ENCODE assay signal across 9 cellular contexts in the genomic region with DNA sequence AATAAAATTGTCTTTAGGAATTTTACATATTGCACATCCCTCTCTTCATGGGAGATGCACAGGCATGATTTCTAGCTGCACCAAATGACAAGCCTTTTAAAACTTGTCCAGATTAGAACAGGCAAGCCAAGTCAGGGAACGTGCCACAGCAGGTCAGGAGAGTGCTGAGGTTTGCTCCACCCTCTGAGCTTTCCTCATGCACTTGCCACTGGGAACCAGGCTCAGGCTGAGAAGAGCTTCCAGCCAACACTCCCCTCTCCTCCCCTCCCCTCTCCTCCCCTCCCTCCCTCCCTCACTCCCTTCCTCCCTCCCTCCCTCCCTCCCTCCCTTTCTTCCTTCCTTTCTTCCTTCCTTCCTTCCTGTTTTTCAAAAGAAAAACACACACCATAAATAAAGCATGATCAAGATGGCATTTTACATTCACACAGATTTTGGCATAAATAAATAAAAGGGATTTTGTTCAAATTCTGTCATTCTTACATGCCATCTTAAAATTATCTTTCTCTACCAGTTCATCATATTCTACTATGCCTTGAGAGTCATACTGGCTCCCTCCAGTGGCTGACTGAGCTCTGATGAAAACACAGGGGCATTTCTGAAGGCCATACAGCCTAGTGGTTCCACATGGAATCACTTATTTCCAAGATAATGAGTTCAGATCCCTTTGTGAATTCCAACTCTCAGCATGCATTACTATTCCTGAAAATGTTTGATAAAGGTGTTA.
DNase-seq lines count a peak whose midpoint lies in the region; ATAC-seq, FAIRE-seq and TF ChIP-seq lines count a peak whose summit lies in the region.
"Had no signal": no experiment of that assay in that cellular context is flagged by ENCODE, and none has a peak within 500 bp of the region (broad histone marks: within the 10 kb centered on the region; RNA-seq: fewer than 3 reads in every experiment).

No MANE protein-coding gene starts in this region.

- intact Hi-C loops in natural killer cell (cut with micrococcal nuclease) (no loop called here), kidney (cut with DNase I) (no loop called here)

- no peaks in the 10 kb centered on the region for H3K27me3 ChIP-seq in upper lobe of left lung

- H3K4me3 Mint-ChIP-seq in natural killer cell, result no peak overlapping the region
- H3K4me3 Mint-ChIP-seq in natural killer cell treated with Interleukin-12 subunit alpha and Interleukin-12 subunit beta and Interleukin-15 and Interleukin-18, amount 100 ng/mL, for 72 hours, result no peak overlapping the region
- H3K4me3 Mint-ChIP-seq in brain, result no peak overlapping the region

- TF ChIP-seq POLR2A in upper lobe of left lung (IDR thresholded peaks at IDR 0.05), result no peak

- no peak overlapping the region for H3K9ac ChIP-seq in kidney (ENCODE audit: low read length in 2 of 2)

- FAIRE-seq in kidney (lab: Jason Lieb, UNC), result no peak
- FAIRE-seq: endometrium had no signal

- H3K27ac Mint-ChIP-seq in natural killer cell, result no peak overlapping the region
- no peak overlapping the region for H3K27ac Mint-ChIP-seq in natural killer cell treated with Interleukin-12 subunit alpha and Interleukin-12 subunit beta and Interleukin-15 and Interleukin-18, amount 100 ng/mL, for 72 hours
- peak overlapping the region in 1 of 5 experiments; percentile 61 for H3K27ac Mint-ChIP-seq in brain

- H3K27ac ChIP-seq in kidney (ENCODE audit: low read depth in 2 of 2, low read length in 2 of 2) (no peak overlapping the region), upper lobe of left lung (no peak overlapping the region)

- TF ChIP-seq EP300 in upper lobe of left lung (IDR thresholded peaks at IDR 0.05), result no peak

- H3K4me1 ChIP-seq in kidney (ENCODE audit: control insufficient read depth in 1 of 2, insufficient read depth in 1 of 2, low read depth in 1 of 2, low read length in 2 of 2) (no peaks in the 10 kb centered on the region), upper lobe of left lung (no peaks in the 10 kb centered on the region)

- no peak overlapping the region for H3K4me3 ChIP-seq in kidney (ENCODE audit: low read length in 2 of 2)
- no peak overlapping the region for H3K4me3 ChIP-seq in upper lobe of left lung

- no peaks in the 10 kb centered on the region for H3K36me3 Mint-ChIP-seq in natural killer cell
- no peaks in the 10 kb centered on the region for H3K36me3 Mint-ChIP-seq in natural killer cell treated with Interleukin-12 subunit alpha and Interleukin-12 subunit beta and Interleukin-15 and Interleukin-18, amount 100 ng/mL, for 72 hours
- no peaks in the 10 kb centered on the region for H3K36me3 Mint-ChIP-seq in brain

- no peak for DNase-seq in natural killer cell
- DNase-seq in natural killer cell treated with Interleukin-12 subunit alpha and Interleukin-12 subunit beta and Interleukin-15 and Interleukin-18, amount 100 ng/mL, for 72 hours (ENCODE audit: low spot score), result no peak
- peak; percentile 53 for DNase-seq in NCI-H510A (lab: John Stamatoyannopoulos, UW)
- DNase-seq in kidney, result no peak
- DNase-seq in upper lobe of left lung, result peak in 1 of 2 donors; percentile 33
- no peak for DNase-seq in DMS79 treated with DMSO at 0.1 percent for 48 hours (lab: John Stamatoyannopoulos, UW)

- H3K4me1 Mint-ChIP-seq in natural killer cell (no peaks in the 10 kb centered on the region), brain (peaks cover 36% of the 10 kb centered on the region)
- no peaks in the 10 kb centered on the region for H3K4me1 Mint-ChIP-seq in natural killer cell treated with Interleukin-12 subunit alpha and Interleukin-12 subunit beta and Interleukin-15 and Interleukin-18, amount 100 ng/mL, for 72 hours (ENCODE audit: low read depth in 2 of 2)

- H3K9me3 Mint-ChIP-seq in natural killer cell (no peaks in the 10 kb centered on the region), brain (no peaks in the 10 kb centered on the region)
- no peaks in the 10 kb centered on the region for H3K9me3 Mint-ChIP-seq in natural killer cell treated with Interleukin-12 subunit alpha and Interleukin-12 subunit beta and Interleukin-15 and Interleukin-18, amount 100 ng/mL, for 72 hours

- H3K9me3 ChIP-seq in kidney (ENCODE audit: control insufficient read depth in 1 of 2, low read length in 2 of 2) (no peaks in the 10 kb centered on the region), upper lobe of left lung (no peaks in the 10 kb centered on the region)

- TF ChIP-seq CTCF in natural killer cell (IDR thresholded peaks at IDR 0.05), result peak; percentile 15
- TF ChIP-seq CTCF in brain (conservative IDR thresholded peaks at IDR 0.05), result peak; percentile 85
- TF ChIP-seq CTCF in kidney (IDR thresholded peaks at IDR 0.05; ENCODE audit: borderline replicate concordance, extremely low read depth, insufficient read depth), result peak; percentile 65
- TF ChIP-seq CTCF in upper lobe of left lung (IDR thresholded peaks at IDR 0.05), result peak; percentile 20 to 78 (median 54)

- 29 to 32% methylated on average over 1 of the region's 1 CpG for WGBS in upper lobe of left lung, 2 donors

- ATAC-seq in natural killer cell, result no peak
- no peak for ATAC-seq in natural killer cell treated with Interleukin-12 subunit alpha and Interleukin-12 subunit beta and Interleukin-15 and Interleukin-18, amount 100 ng/mL, for 72 hours
- peak; percentile 75 for ATAC-seq in HG02678 (IDR thresholded peaks at IDR 0.05; ENCODE audit: unreplicated experiment)
- ATAC-seq in upper lobe of left lung (ENCODE audit: low FRiP score in 2 of 2), result peak in 1 of 2 donors; percentile 59

- no peaks in the 10 kb centered on the region for H3K27me3 Mint-ChIP-seq in natural killer cell (ENCODE audit: low read depth in 2 of 2)
- H3K27me3 Mint-ChIP-seq in natural killer cell treated with Interleukin-12 subunit alpha and Interleukin-12 subunit beta and Interleukin-15 and Interleukin-18, amount 100 ng/mL, for 72 hours, result peaks cover 4 to 12% of the 10 kb centered on the region in 2 donors
- H3K27me3 Mint-ChIP-seq in brain, result no peaks in the 10 kb centered on the region

- H3K36me3 ChIP-seq in kidney (ENCODE audit: control insufficient read depth in 1 of 2, insufficient read depth in 2 of 2, low read length in 2 of 2) (no peaks in the 10 kb centered on the region), upper lobe of left lung (no peaks in the 10 kb centered on the region)

Comparison
In these comparisons a context has a peak if more than half of its experiments do, and no peak if none do; other contexts are left out.
1. CTCF ChIP-seq: peak in every context shown above with its lines; median percentile 85 in brain; 65 in kidney; 54 in upper lobe of left lung; 15 in natural killer cell.